30 cellular contexts compared by ENCODE assay signal in the genomic region with DNA sequence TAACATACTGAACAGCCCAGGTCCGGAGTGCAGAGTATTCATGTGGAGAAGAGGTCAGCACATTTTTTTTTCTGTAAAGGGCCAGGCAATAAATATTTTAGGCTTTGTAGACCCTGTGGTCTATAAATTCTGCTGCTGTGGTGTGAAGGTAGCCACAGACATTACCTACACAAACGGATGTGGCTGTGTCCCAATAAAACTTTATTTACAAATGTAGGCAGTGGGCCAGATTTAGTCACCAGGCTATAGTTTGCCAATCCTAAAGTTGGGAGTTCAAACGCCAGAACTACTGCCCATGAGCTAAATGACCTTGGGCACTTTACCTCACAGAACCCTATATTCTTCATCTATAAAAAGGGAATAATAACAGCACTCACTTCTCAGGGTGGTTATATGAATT. TPM values are rescaled to one million over a fixed set of nuclear protein-coding genes. Genes with fewer than 3 reads are reported as not detected.
DNase-seq lines count a peak whose midpoint lies in the region; ATAC-seq, FAIRE-seq and TF ChIP-seq lines count a peak whose summit lies in the region.
"Had no signal": no experiment of that assay in that cellular context is flagged by ENCODE, and none has a peak within 500 bp of the region (broad histone marks: within the 10 kb centered on the region; RNA-seq: fewer than 3 reads in every experiment).

No MANE protein-coding gene starts in this region.

- H3K9me3 Mint-ChIP-seq in activated T-helper 17 cell treated with anti-CD3 and anti-CD28 coated beads, Interleukin-2, amount 50 U/mL, for 72 hours, result no peaks in the 10 kb centered on the region
- H3K9me3 Mint-ChIP-seq: activated CD4-positive, alpha-beta T cell treated with anti-CD3 and anti-CD28 coated beads, Interleukin-2, amount 10 ng/mL, durations not matched to agents 7 days and 5 days; H9; nephron; T-helper 1 cell treated with Interleukin-12 subunit alpha and Interleukin-12 subunit beta and Interleukin-4 antibody, amounts not matched to agents 30 μg/mL and 1 μg/mL, for 36 hours had no signal

- DNase-seq in left ventricle myocardium inferior (no peak), heart right ventricle (no peak), kidney (no peak), tibial nerve (ENCODE audit: low spot score in 2 of 2) (no peak), lower lobe of right lung (no peak)
- no peak for DNase-seq in effector CD8-positive, alpha-beta T cell (lab: John Stamatoyannopoulos, UW)
- DNase-seq: activated CD4-positive, alpha-beta T cell treated with anti-CD3 and anti-CD28 coated beads, Interleukin-2, amount 10 ng/mL, durations not matched to agents 7 days and 5 days; AML-193; Calu3; effector memory CD4-positive, alpha-beta T cell; foreskin melanocyte; H9; left lung; midbrain; NCI-H1694; NCI-H2171; NCI-H524 treated with DMSO at 0.1 percent for 48 hours; SJCRH30 had no signal

- no peaks in the 10 kb centered on the region for H3K36me3 ChIP-seq in left ventricle myocardium inferior
- peaks cover 0 to 5% (median 0%) of the 10 kb centered on the region in 9 donors for H3K36me3 ChIP-seq in heart right ventricle
- H3K36me3 ChIP-seq in kidney (ENCODE audit: control insufficient read depth in 1 of 2, insufficient read depth in 2 of 2, low read length in 2 of 2), result peaks cover 0 to 3% of the 10 kb centered on the region in 2 donors
- no peaks in the 10 kb centered on the region for H3K36me3 ChIP-seq in tibial nerve
- H3K36me3 ChIP-seq in lower lobe of right lung, result no peaks in the 10 kb centered on the region
- H3K36me3 ChIP-seq: left lung, ovary, right atrium auricular region, SJCRH30 had no signal

- H3K4me3 Mint-ChIP-seq in activated T-helper 17 cell treated with anti-CD3 and anti-CD28 coated beads, Interleukin-2, amount 50 U/mL, for 72 hours, result peak overlapping the region; percentile 76
- H3K4me3 Mint-ChIP-seq: activated CD4-positive, alpha-beta T cell treated with anti-CD3 and anti-CD28 coated beads, Interleukin-2, amount 10 ng/mL, durations not matched to agents 7 days and 5 days; activated naive CD8-positive, alpha-beta T cell; H9; nephron; T-helper 1 cell treated with Interleukin-12 subunit alpha and Interleukin-12 subunit beta and Interleukin-4 antibody, amounts not matched to agents 30 μg/mL and 1 μg/mL, for 36 hours had no signal

- no peak for TF ChIP-seq EP300 in tibial nerve (IDR thresholded peaks at IDR 0.05)

- ATAC-seq in heart right ventricle (no peak), GM21381 (IDR thresholded peaks at IDR 0.05; ENCODE audit: unreplicated experiment) (no peak), lower lobe of right lung (no peak)
- ATAC-seq in activated T-helper 17 cell treated with anti-CD3 and anti-CD28 coated beads, Interleukin-2, amount 50 U/mL, for 72 hours (replicated peaks), result no peak
- ATAC-seq: left lung, Panc1 had no signal

- intact Hi-C loops in left ventricle myocardium inferior (cut with micrococcal nuclease) (no loop called here), heart right ventricle (cut with DNase I) (loop anchor here in 2 of 10 donors (10.0 kb wide), 1 partner anchor 46 kb away; no protein-coding TSS in a partner anchor), kidney (cut with DNase I) (no loop called here), lower lobe of right lung (cut with DNase I) (no loop called here)

- peaks cover 72% of the 10 kb centered on the region for H3K4me1 Mint-ChIP-seq in activated T-helper 17 cell treated with anti-CD3 and anti-CD28 coated beads, Interleukin-2, amount 50 U/mL, for 72 hours

- H3K27me3 ChIP-seq in left ventricle myocardium inferior (ENCODE audit: low read depth) (no peaks in the 10 kb centered on the region), heart right ventricle (no peaks in the 10 kb centered on the region), tibial nerve (no peaks in the 10 kb centered on the region), lower lobe of right lung (ENCODE audit: low read depth) (no peaks in the 10 kb centered on the region)
- H3K27me3 ChIP-seq: hepatocyte, left lung, ovary, right atrium auricular region, SJCRH30 had no signal

- H3K9me3 ChIP-seq in left ventricle myocardium inferior (replicated peaks), result no peaks in the 10 kb centered on the region
- H3K9me3 ChIP-seq in heart right ventricle, result no peaks in the 10 kb centered on the region
- H3K9me3 ChIP-seq in kidney (ENCODE audit: control insufficient read depth in 1 of 2, low read length in 2 of 2), result no peaks in the 10 kb centered on the region
- no peaks in the 10 kb centered on the region for H3K9me3 ChIP-seq in tibial nerve
- H3K9me3 ChIP-seq in lower lobe of right lung, result no peaks in the 10 kb centered on the region
- H3K9me3 ChIP-seq: left lung, ovary, right atrium auricular region, SJCRH30 had no signal

- H3K36me3 Mint-ChIP-seq in activated T-helper 17 cell treated with anti-CD3 and anti-CD28 coated beads, Interleukin-2, amount 50 U/mL, for 72 hours (ENCODE audit: low read depth), result peaks cover 63% of the 10 kb centered on the region

- H3K4me3 ChIP-seq in left ventricle myocardium inferior (no peak overlapping the region), heart right ventricle (no peak overlapping the region), kidney (ENCODE audit: low read length in 2 of 2) (no peak overlapping the region), tibial nerve (no peak overlapping the region), lower lobe of right lung (no peak overlapping the region)
- H3K4me3 ChIP-seq: hepatocyte, left lung, ovary, right atrium auricular region, SJCRH30 had no signal

- H3K4me1 ChIP-seq in left ventricle myocardium inferior (peaks cover 100% of the 10 kb centered on the region), heart right ventricle (peaks cover 54 to 100% (median 98%) of the 10 kb centered on the region in 9 donors), kidney (ENCODE audit: control insufficient read depth in 1 of 2, insufficient read depth in 1 of 2, low read depth in 1 of 2, low read length in 2 of 2) (peaks cover 74 to 75% of the 10 kb centered on the region in 2 donors), tibial nerve (peaks cover 2 to 100% (median 92%) of the 10 kb centered on the region in 4 donors), lower lobe of right lung (peaks cover 97% of the 10 kb centered on the region)

- TF ChIP-seq CTCF in left ventricle myocardium inferior (IDR thresholded peaks at IDR 0.05; ENCODE audit: borderline replicate concordance) (no peak), heart right ventricle (IDR thresholded peaks at IDR 0.05) (no peak), kidney (IDR thresholded peaks at IDR 0.05; ENCODE audit: borderline replicate concordance, extremely low read depth, insufficient read depth) (no peak), tibial nerve (IDR thresholded peaks at IDR 0.05) (no peak), lower lobe of right lung (IDR thresholded peaks at IDR 0.05) (no peak)

- H3K27ac ChIP-seq in left ventricle myocardium inferior (replicated peaks) (peak overlapping the region; percentile 93), heart right ventricle (peak overlapping the region in 3 of 10 donors; percentile 1 to 84 (median 3)), kidney (ENCODE audit: low read depth in 2 of 2, low read length in 2 of 2) (peak overlapping the region; percentile 18 to 83), tibial nerve (peak overlapping the region; percentile 83 to 98 (median 95)), lower lobe of right lung (no peak overlapping the region)
- H3K27ac ChIP-seq: hepatocyte, left lung, SJCRH30 had no signal

- 86 to 90% methylated on average over 3 of the region's 3 CpGs for WGBS in heart right ventricle, 2 donors
- 89 to 93% methylated on average over 3 of the region's 3 CpGs for WGBS in tibial nerve, 2 donors

- FAIRE-seq in kidney (lab: Jason Lieb, UNC), result no peak
- FAIRE-seq: A204.1, astrocyte, GM12892 had no signal

- no peak overlapping the region for H3K9ac ChIP-seq in kidney (ENCODE audit: low read length in 2 of 2)

- H3K27ac Mint-ChIP-seq in activated T-helper 17 cell treated with anti-CD3 and anti-CD28 coated beads, Interleukin-2, amount 50 U/mL, for 72 hours, result peak overlapping the region; percentile 94
- H3K27ac Mint-ChIP-seq: activated CD4-positive, alpha-beta T cell treated with anti-CD3 and anti-CD28 coated beads, Interleukin-2, amount 10 ng/mL, durations not matched to agents 7 days and 5 days; activated naive CD8-positive, alpha-beta T cell; H9; nephron; T-helper 1 cell treated with Interleukin-12 subunit alpha and Interleukin-12 subunit beta and Interleukin-4 antibody, amounts not matched to agents 30 μg/mL and 1 μg/mL, for 36 hours had no signal

- H3K27me3 Mint-ChIP-seq in activated T-helper 17 cell treated with anti-CD3 and anti-CD28 coated beads, Interleukin-2, amount 50 U/mL, for 72 hours, result no peaks in the 10 kb centered on the region
- H3K27me3 Mint-ChIP-seq: activated CD4-positive, alpha-beta T cell treated with anti-CD3 and anti-CD28 coated beads, Interleukin-2, amount 10 ng/mL, durations not matched to agents 7 days and 5 days; activated naive CD8-positive, alpha-beta T cell had no signal

- no peak for TF ChIP-seq POLR2A in tibial nerve (IDR thresholded peaks at IDR 0.05)

RNA-seq across cellular contexts. Expression of a gene that starts 13.4 kb away (rescaled TPM):
- total RNA-seq in left ventricle myocardium inferior, result 53.4 TPM
- 10 to 100 TPM; 19.0 to 42.9 (median 31.3) TPM for total RNA-seq in heart right ventricle
- polyA plus RNA-seq in heart right ventricle, result 10 to 100 TPM; 11.6 to 25.5 TPM
- 10 to 100 TPM; 21.7 to 36.8 TPM for total RNA-seq in activated T-helper 17 cell treated with anti-CD3 and anti-CD28 coated beads, Interleukin-2, amount 50 U/mL, for 72 hours
- total RNA-seq in kidney, result 30.0 TPM
- 11.8 TPM for polyA plus RNA-seq in kidney (ENCODE audit: insufficient read depth, low read depth, low replicate concordance)
- total RNA-seq in tibial nerve, result 10 to 100 TPM; 60.8 to 84.8 (median 78.8) TPM
- total RNA-seq in lower lobe of right lung, result 40.7 TPM
